ENCODE assay signal across 1 cellular context in the genomic region with DNA sequence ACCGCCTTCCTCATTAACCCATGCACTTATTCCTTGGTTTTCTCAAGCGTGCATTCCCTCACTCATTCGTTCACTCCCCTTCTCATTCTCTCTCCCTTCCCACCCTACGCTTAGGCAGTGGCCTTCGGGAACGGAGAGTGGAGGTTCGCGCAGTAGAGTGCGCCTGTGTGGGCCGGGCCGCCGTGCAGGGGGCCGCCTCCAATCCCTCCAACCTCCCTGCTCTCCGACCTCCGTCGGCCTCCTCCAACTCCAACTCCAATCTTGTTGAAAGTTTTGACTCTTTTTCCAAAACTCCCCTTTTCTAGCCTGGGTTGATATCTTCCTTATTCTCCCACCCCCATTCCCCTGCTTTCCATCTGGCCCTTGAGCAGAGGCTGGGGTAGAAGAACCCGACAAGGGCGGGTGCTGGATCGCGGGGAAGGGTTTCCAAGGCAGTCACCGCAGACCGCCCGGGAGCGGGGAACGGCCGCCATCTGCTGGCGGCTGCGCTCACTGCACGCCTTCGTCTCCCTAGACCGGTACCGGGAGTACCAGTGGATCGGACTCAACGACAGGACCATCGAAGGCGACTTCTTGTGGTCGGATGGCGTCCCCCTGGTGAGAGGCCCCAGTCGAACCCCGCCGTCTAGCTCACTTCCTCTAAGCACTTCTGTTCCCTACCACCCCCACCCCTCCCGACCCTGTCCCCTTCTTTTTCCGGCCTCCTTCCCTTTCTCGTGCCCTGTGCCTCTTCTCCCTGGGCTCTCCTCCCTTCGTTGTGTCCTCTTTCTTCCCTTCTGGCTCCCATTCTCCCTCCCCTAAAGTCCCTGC.
TF ChIP-seq lines count a peak whose summit lies in the region.

No MANE protein-coding gene starts in this region.

TF ChIP-seq in SK-N-SH treated with all-trans-retinoic acid at 6 μM for 48 hours, 23 proteins besides CTCF, POLR2A, EP300 and RAD21 (continued from another document):
- TF ChIP-seq TCF4 (CRISPR knock-in tag; IDR thresholded peaks at IDR 0.05; ENCODE audit: borderline replicate concordance) (no peak), OSR1 (CRISPR knock-in tag; IDR thresholded peaks at IDR 0.05) (no peak), ESRRG (CRISPR knock-in tag; IDR thresholded peaks at IDR 0.05) (no peak), ZFP30 (CRISPR knock-in tag; IDR thresholded peaks at IDR 0.05) (no peak), ARNTL (CRISPR knock-in tag; IDR thresholded peaks at IDR 0.05; ENCODE audit: borderline replicate concordance, low read depth) (no peak)
- TF ChIP-seq, protein P1, sequence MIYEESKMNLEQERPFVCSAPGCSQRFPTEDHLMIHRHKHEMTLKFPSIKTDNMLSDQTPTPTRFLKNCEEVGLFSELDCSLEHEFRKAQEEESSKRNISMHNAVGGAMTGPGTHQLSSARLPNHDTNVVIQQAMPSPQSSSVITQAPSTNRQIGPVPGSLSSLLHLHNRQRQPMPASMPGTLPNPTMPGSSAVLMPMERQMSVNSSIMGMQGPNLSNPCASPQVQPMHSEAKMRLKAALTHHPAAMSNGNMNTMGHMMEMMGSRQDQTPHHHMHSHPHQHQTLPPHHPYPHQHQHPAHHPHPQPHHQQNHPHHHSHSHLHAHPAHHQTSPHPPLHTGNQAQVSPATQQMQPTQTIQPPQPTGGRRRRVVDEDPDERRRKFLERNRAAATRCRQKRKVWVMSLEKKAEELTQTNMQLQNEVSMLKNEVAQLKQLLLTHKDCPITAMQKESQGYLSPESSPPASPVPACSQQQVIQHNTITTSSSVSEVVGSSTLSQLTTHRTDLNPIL (CRISPR knock-in tag; IDR thresholded peaks at IDR 0.05; ENCODE audit: low read depth): no peak
